18 cellular contexts compared by ENCODE assay signal in the genomic region with DNA sequence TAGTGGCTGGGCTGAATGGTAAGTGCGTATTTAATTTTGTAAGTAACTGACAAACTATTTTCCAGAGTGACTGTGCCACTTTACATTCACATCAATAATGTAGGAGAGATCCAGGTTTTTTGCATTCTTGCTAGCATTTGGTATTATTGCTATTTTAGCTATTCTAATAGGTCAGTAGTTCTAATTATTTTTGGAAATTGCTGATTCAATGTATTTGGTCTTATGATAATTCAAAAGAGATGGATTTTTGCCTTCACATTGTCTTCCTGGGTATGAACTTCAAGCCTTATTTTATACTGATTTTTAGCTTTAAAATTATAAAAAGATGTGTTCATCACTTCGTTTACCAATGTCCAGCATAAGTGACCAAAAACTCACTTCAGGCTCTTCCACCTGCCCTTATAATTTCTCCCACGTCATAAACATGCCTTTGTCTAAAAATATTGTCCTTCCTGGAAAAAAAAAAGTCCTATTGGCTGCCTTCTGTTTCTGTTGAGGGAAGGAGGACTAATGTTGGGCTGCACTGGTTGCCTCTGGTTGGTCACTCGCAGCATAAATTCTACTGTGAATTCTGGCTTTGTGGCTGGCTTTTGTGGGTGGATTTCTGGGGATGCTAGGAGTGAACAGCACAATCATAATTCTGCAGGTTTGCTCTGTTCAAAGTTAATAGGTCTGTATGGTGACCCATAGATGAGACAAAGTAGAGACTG. TPM values are rescaled to one million over a fixed set of nuclear protein-coding genes. Genes with fewer than 3 reads are reported as not detected.
DNase-seq lines count a peak whose midpoint lies in the region; ATAC-seq, FAIRE-seq and TF ChIP-seq lines count a peak whose summit lies in the region.
"Had no signal": no experiment of that assay in that cellular context is flagged by ENCODE, and none has a peak within 500 bp of the region (broad histone marks: within the 10 kb centered on the region; RNA-seq: fewer than 3 reads in every experiment).

No MANE protein-coding gene starts in this region.

- H3K4me2 ChIP-seq in SK-N-SH (no peak overlapping the region), GM23338 (no peak overlapping the region), PC-9 (peak overlapping the region; percentile 60)
- H3K4me2 ChIP-seq: BLaER1 had no signal

- peaks cover 0 to 22% of the 10 kb centered on the region in 2 experiments; a peak in 3 of 4 replicates for H3K4me1 ChIP-seq in SK-N-SH (ENCODE audit: control insufficient read depth in 1 of 2, insufficient read depth in 2 of 2, low read depth in 1 of 2, low read length in 1 of 2)
- peaks cover 27% of the 10 kb centered on the region for H3K4me1 ChIP-seq in GM23338 (ENCODE audit: insufficient read depth)
- peaks cover 22% of the 10 kb centered on the region for H3K4me1 ChIP-seq in PC-9 (replicated peaks; ENCODE audit: insufficient read depth)
- H3K4me1 ChIP-seq in body of pancreas = peaks cover 18% of the 10 kb centered on the region
- H3K4me1 ChIP-seq: BLaER1 had no signal

- POLR2A ChIA-PET in SK-N-SH (lab: Yijun Ruan, JAX) (no interaction called here), PC-9 (lab: Charles Lee; ENCODE audit: unreplicated experiment) (no interaction called here)

- intact Hi-C loops in PC-9 (cut with micrococcal nuclease; ENCODE audit: unreplicated experiment) = no loop called here
- intact Hi-C loops in body of pancreas (cut with DNase I) = no loop called here

- 48% methylated on average over 4 of the region's 4 CpGs for WGBS in SK-N-SH (ENCODE audit: low lambda C conversion rate)
- WGBS in body of pancreas, 2 donors = 61 to 67% methylated on average over 4 of the region's 4 CpGs

- H3K9me3 Mint-ChIP-seq in GM23338 = no peaks in the 10 kb centered on the region; the same call in 2 of the 3 replicates
- H3K9me3 Mint-ChIP-seq: HFFc6 had no signal

- peaks cover 28% of the 10 kb centered on the region for H3F3A ChIP-seq in SK-N-SH (replicated peaks; ENCODE audit: insufficient read depth)
- peaks cover 11% of the 10 kb centered on the region; the same call in 1 of the 2 replicates for H3F3A ChIP-seq in GM23338 (replicated peaks; ENCODE audit: low read depth)
- 0 out of 2 replicates have a peak, but pooled peaks cover 13% of the 10 kb centered on the region for H3F3A ChIP-seq in PC-9 (ENCODE audit: insufficient read depth, low read depth)

- BruUV-seq in PC-9 (replicated peaks; lab: Mats Ljungman, UMichigan) = no TSS peak

- TF ChIP-seq CTCF in SK-N-SH (IDR thresholded peaks at IDR 0.05) = no peak
- no peak for TF ChIP-seq CTCF in GM23338 (conservative IDR thresholded peaks at IDR 0.05; ENCODE audit: low read depth in 2 of 2)
- TF ChIP-seq CTCF in PC-9 (conservative IDR thresholded peaks at IDR 0.05) = no peak
- TF ChIP-seq CTCF in bronchial epithelial cell (IDR thresholded peaks at IDR 0.05; ENCODE audit: insufficient read depth, low read length, severe bottlenecking) = no peak
- no peak for TF ChIP-seq CTCF in body of pancreas (IDR thresholded peaks at IDR 0.05)

- H3K27me3 Mint-ChIP-seq in GM23338 (ENCODE audit: insufficient read depth, low read depth, poor library complexity) = peaks cover 69% of the 10 kb centered on the region

- H3K27ac ChIP-seq in SK-N-SH (ENCODE audit: low read depth in 2 of 2, low read length in 1 of 2) = peak overlapping the region; percentile 62 to 89; a peak in 3 of 4 replicates
- no peak overlapping the region for H3K27ac ChIP-seq in GM23338 (ENCODE audit: low read depth)
- H3K27ac ChIP-seq in PC-9 = peak overlapping the region; percentile 74
- H3K27ac ChIP-seq in body of pancreas = no peak overlapping the region
- H3K27ac ChIP-seq: 22Rv1, BLaER1 had no signal

- H3K27me3 ChIP-seq in SK-N-SH (ENCODE audit: insufficient read depth) = no peaks in the 10 kb centered on the region
- H3K27me3 ChIP-seq in GM23338 (ENCODE audit: insufficient read depth) = peaks cover 96% of the 10 kb centered on the region
- no peaks in the 10 kb centered on the region for H3K27me3 ChIP-seq in PC-9 (ENCODE audit: insufficient read depth, low read depth)
- peaks cover 30% of the 10 kb centered on the region for H3K27me3 ChIP-seq in bronchial epithelial cell (ENCODE audit: control insufficient read depth, insufficient read depth, low read length)
- H3K27me3 ChIP-seq in body of pancreas = peaks cover 5 to 26% of the 10 kb centered on the region in 2 donors

- no peak overlapping the region for H3K27ac Mint-ChIP-seq in GM23338
- H3K27ac Mint-ChIP-seq: CD14-positive monocyte; CD4-positive, alpha-beta memory T cell; HFFc6 had no signal

- H3K36me3 Mint-ChIP-seq in GM23338 (ENCODE audit: low read depth) = no peaks in the 10 kb centered on the region; the same call in 2 of the 3 replicates
- H3K36me3 Mint-ChIP-seq: CD14-positive monocyte; CD4-positive, alpha-beta memory T cell had no signal

- DNase-seq in SK-N-SH (no peak), GM23338 (ENCODE audit: low spot score) (no peak), PC-9 (no peak), bronchial epithelial cell (ENCODE audit: low read depth) (no peak), NOMO-1 (lab: John Stamatoyannopoulos, UW; ENCODE audit: unreplicated experiment in 2 of 2) (no peak), body of pancreas (no peak)
- DNase-seq: CD4-positive, alpha-beta memory T cell; DMS153; GDM1; HCEC 1CT; HFFc6; KBM-7 had no signal

- ATAC-seq in SK-N-SH treated with all-trans-retinoic acid at 6 μM for 48 hours (no peak), GM23338 (no peak), HG03097 (IDR thresholded peaks at IDR 0.05; ENCODE audit: low FRiP score, unreplicated experiment) (no peak), body of pancreas (no peak)

- peaks cover 19% of the 10 kb centered on the region for H3K4me1 Mint-ChIP-seq in GM23338

- CTCF ChIA-PET in SK-N-SH (lab: Yijun Ruan, JAX) (interaction anchor here (0.8 to 4.5 kb wide), 2 partner anchors 18 to 21 kb away, joined by 3 to 22 read pairs; no protein-coding TSS in a partner anchor), PC-9 (lab: Charles Lee) (no interaction called here)

- TF ChIP-seq EP300 in SK-N-SH (IDR thresholded peaks at IDR 0.05; ENCODE audit: borderline replicate concordance in 1 of 2, low read depth in 1 of 2, low read length in 1 of 2) = no peak

- H3K9me2 ChIP-seq in SK-N-SH (no peaks in the 10 kb centered on the region), GM23338 (ENCODE audit: insufficient read depth) (no peaks in the 10 kb centered on the region), PC-9 (ENCODE audit: insufficient read depth) (no peaks in the 10 kb centered on the region)

- TF ChIP-seq RAD21 in SK-N-SH (IDR thresholded peaks at IDR 0.05; ENCODE audit: low read length) = no peak

- H3K36me3 ChIP-seq in SK-N-SH (replicated peaks in 1 of 2; ENCODE audit: control insufficient read depth in 1 of 2, insufficient read depth in 2 of 2, low read length in 1 of 2) = no peaks in the 10 kb centered on the region
- H3K36me3 ChIP-seq in GM23338 (ENCODE audit: insufficient read depth) = no peaks in the 10 kb centered on the region
- no peaks in the 10 kb centered on the region for H3K36me3 ChIP-seq in PC-9 (ENCODE audit: low read depth)
- no peaks in the 10 kb centered on the region for H3K36me3 ChIP-seq in bronchial epithelial cell (ENCODE audit: control insufficient read depth, insufficient read depth, low read length)
- H3K36me3 ChIP-seq in body of pancreas (replicated peaks in 1 of 2; ENCODE audit: insufficient read depth in 1 of 2, low read depth in 2 of 2) = no peaks in the 10 kb centered on the region
- H3K36me3 ChIP-seq: BLaER1 had no signal

- H3K4me3 Mint-ChIP-seq in GM23338 = no peak overlapping the region
- H3K4me3 Mint-ChIP-seq: CD4-positive, alpha-beta memory T cell; HFFc6 had no signal

- H4K20me1 ChIP-seq in SK-N-SH (ENCODE audit: insufficient read depth) (no peaks in the 10 kb centered on the region), GM23338 (replicated peaks; ENCODE audit: insufficient read depth) (peaks cover 9% of the 10 kb centered on the region; the same call in 1 of the 2 replicates), PC-9 (ENCODE audit: insufficient read depth) (no peaks in the 10 kb centered on the region)

- TF ChIP-seq POLR2A in body of pancreas (IDR thresholded peaks at IDR 0.05) = no peak

- no peak overlapping the region; the same call in 1 of the 2 replicates for H2AFZ ChIP-seq in SK-N-SH (ENCODE audit: low read depth)
- H2AFZ ChIP-seq in GM23338 = no peak overlapping the region
- peak overlapping the region; percentile 46; the same call in 1 of the 2 replicates for H2AFZ ChIP-seq in PC-9

- FAIRE-seq in bronchial epithelial cell (lab: Jason Lieb, UNC) = peak; percentile 28
- FAIRE-seq: GM12892 had no signal

- H3K79me2 ChIP-seq in SK-N-SH (ENCODE audit: insufficient read depth) = peaks cover 45% of the 10 kb centered on the region
- H3K79me2 ChIP-seq in GM23338 (replicated peaks; ENCODE audit: insufficient read depth) = no peaks in the 10 kb centered on the region
- H3K79me2 ChIP-seq in PC-9 (ENCODE audit: low read depth) = no peaks in the 10 kb centered on the region

- H3K4me3 ChIP-seq in SK-N-SH (ENCODE audit: low read depth in 2 of 2, low read length in 1 of 2) = no peak overlapping the region
- no peak overlapping the region for H3K4me3 ChIP-seq in GM23338
- H3K4me3 ChIP-seq in PC-9 = no peak overlapping the region
- no peak overlapping the region for H3K4me3 ChIP-seq in bronchial epithelial cell (ENCODE audit: low read depth, low read length)
- no peak overlapping the region for H3K4me3 ChIP-seq in body of pancreas
- H3K4me3 ChIP-seq: BLaER1 had no signal

- H3K9ac ChIP-seq in SK-N-SH = no peak overlapping the region
- H3K9ac ChIP-seq: BLaER1 had no signal

- no peaks in the 10 kb centered on the region for H3K9me3 ChIP-seq in SK-N-SH
- no peaks in the 10 kb centered on the region for H3K9me3 ChIP-seq in PC-9 (ENCODE audit: insufficient read depth, low read depth)
- H3K9me3 ChIP-seq in body of pancreas = no peaks in the 10 kb centered on the region

TF ChIP-seq in SK-N-SH, 30 proteins besides CTCF, POLR2A, EP300 and RAD21 (continues in another document):
- no peak for TF ChIP-seq SMC3 (IDR thresholded peaks at IDR 0.05; ENCODE audit: low read depth, low read length)

TF ChIP-seq in SK-N-SH treated with all-trans-retinoic acid at 6 μM for 48 hours, 23 proteins besides CTCF, POLR2A, EP300 and RAD21 (continues in another document):
- TF ChIP-seq ZNF70 (CRISPR knock-in tag; IDR thresholded peaks at IDR 0.05) (no peak), SNAI2 (CRISPR knock-in tag; IDR thresholded peaks at IDR 0.05) (no peak), ZFP30 (CRISPR knock-in tag; IDR thresholded peaks at IDR 0.05) (no peak)

TF ChIP-seq in GM23338, 12 proteins besides CTCF, POLR2A, EP300 and RAD21 (continues in another document):
- TF ChIP-seq EZH2 (IDR thresholded peaks at IDR 0.05; ENCODE audit: low read depth, unreplicated experiment) = peak; percentile 28

RNA-seq across cellular contexts. Expression of a gene that starts 15.2 kb away (rescaled TPM):
- 39.6 and 73.9 TPM in 2 replicates for polyA plus RNA-seq in SK-N-SH (2012; rRNA removed)
- polyA plus RNA-seq in SK-N-SH (2012; cell fraction: cytosol; rRNA removed) = 71.2 and 72.6 TPM in 2 replicates
- 48.7 and 52.6 TPM in 2 replicates for polyA plus RNA-seq in SK-N-SH (2012; cell fraction: nucleus; rRNA removed)
- 0.12 and 0.42 TPM in 2 replicates for total RNA-seq in GM23338 (2014; rRNA removed; shearing (Covaris generic))
- 0.23 TPM in 1 of 2 replicates, not detected in the other for polyA plus RNA-seq in GM23338 (2016; fragmentation: Nextera tagmentation; extraction: Ambion mirVana)
- 4.0 and 4.1 TPM in 2 replicates for total RNA-seq in PC-9 (2021)
- total RNA-seq in bronchial epithelial cell = 2.3 and 3.4 TPM in 2 replicates
- not detected for total RNA-seq in body of pancreas
- total RNA-seq: CD4-positive, alpha-beta memory T cell had no signal
- polyA plus RNA-seq: CD14-positive monocyte had no signal

Comparison
In these comparisons a context has a peak if more than half of its experiments do, and no peak if none do; other contexts are left out.
1. H3K27ac ChIP-seq: peak in SK-N-SH (2 of 2) and PC-9 (single experiment); none in GM23338 (single experiment) and body of pancreas (0 of 4).